Comparison of ENCODE assay signal across 4 cellular contexts in the genomic region with DNA sequence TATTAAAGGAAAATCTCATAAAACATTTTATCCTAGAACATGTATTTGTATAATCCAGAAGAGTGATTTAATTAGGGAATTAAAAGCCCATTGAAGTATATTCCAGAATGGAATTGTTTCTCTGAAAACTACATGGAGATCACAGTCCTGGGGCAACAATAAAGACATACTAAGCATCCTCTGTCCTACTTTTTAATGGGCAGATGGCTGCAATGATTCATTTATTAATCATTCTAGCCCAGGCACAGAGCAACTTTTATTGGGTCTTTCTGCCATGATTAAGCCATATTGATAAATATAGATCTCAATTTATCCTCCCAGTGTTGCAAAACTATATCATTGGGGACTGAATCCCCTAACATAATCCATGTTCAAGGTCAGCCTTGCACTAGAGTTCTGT. TPM values are rescaled to one million over a fixed set of nuclear protein-coding genes. Genes with fewer than 3 reads are reported as not detected.
"Had no signal": no experiment of that assay in that cellular context is flagged by ENCODE, and none has a peak within 500 bp of the region (broad histone marks: within the 10 kb centered on the region; RNA-seq: fewer than 3 reads in every experiment).

No MANE protein-coding gene starts in this region.

- DNase-seq: GDM1, GF-D8 had no signal

- H3K4me3 ChIP-seq: GM12878 had no signal

- ATAC-seq: GM12878 had no signal

RNA-seq across cellular contexts. Expression of a gene that starts 22.0 kb away (rescaled TPM):
- total RNA-seq: G401, GM12878 had no signal
- polyA plus RNA-seq: GM12878 had no signal
